In the genomic region with DNA sequence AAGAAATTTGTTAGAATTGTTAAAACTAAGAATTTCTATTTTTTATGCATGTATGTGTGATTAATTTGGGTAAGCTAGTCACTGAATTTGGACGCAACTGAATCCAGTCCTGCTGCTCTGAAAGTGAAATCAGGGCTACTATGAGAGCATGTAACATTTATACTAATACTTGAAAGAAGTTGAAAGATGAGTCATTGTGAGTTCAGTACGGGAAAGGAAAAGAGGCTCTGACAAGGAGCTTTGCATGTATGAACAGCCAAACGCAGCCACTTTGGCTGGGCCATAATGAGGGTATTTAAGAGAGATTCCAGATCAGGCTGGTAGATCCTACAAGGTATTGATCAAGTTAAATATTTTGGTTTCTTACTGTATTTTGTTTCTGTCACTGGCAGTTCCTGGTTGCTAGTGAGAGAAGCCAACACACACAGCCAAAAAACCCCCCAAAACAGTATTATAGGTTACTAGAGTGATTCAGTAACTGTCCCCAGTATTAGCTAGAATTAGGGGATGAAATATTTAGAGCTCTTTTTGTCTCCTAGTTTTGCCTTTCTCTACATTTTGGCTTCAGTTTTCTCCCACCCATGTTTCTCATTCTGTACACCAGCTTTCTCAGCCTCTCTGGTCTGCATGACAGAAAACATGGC, we compare ENCODE assay signal across 9 cellular contexts. TPM values are rescaled to one million over a fixed set of nuclear protein-coding genes. Genes with fewer than 3 reads are reported as not detected.
DNase-seq lines count a peak whose midpoint lies in the region; ATAC-seq and TF ChIP-seq lines count a peak whose summit lies in the region.
"Had no signal": no experiment of that assay in that cellular context is flagged by ENCODE, and none has a peak within 500 bp of the region (broad histone marks: within the 10 kb centered on the region; RNA-seq: fewer than 3 reads in every experiment).

No MANE protein-coding gene starts in this region.

- no peak for TF ChIP-seq POLR2A in spleen (IDR thresholded peaks at IDR 0.05)

- DNase-seq in GM13977 (ENCODE audit: low spot score) (peak; percentile 60), HT1080 (ENCODE audit: low read depth) (peak; percentile 62), fibroblast of the aortic adventitia (ENCODE audit: low read depth) (peak; percentile 75), ureter (ENCODE audit: low spot score) (no peak), NCI-H748 treated with DMSO at 0.1 percent for 48 hours (lab: John Stamatoyannopoulos, UW) (no peak), spleen (no peak)
- DNase-seq in activated CD8-positive, alpha-beta memory T cell treated with anti-CD3 and anti-CD28 coated beads, Interleukin-2, amount 50 U/mL, for 4 hours = no peak

- intact Hi-C loops in spleen (cut with DNase I; ENCODE audit: low total_unique reads) = no loop called here

- no peaks in the 10 kb centered on the region for H3K27me3 ChIP-seq in spleen (replicated peaks in 1 of 7)

- H3K4me1 ChIP-seq in spleen = peaks cover 12 to 47% (median 24%) of the 10 kb centered on the region in 6 donors

- peaks cover 0 to 65% (median 47%) of the 10 kb centered on the region in 6 donors for H3K36me3 ChIP-seq in spleen

- H3K9me3 ChIP-seq in spleen = no peaks in the 10 kb centered on the region

- TF ChIP-seq CTCF in GM13977 (IDR thresholded peaks at IDR 0.05; ENCODE audit: extremely low read depth, insufficient read depth, missing control alignments) = no peak
- no peak for TF ChIP-seq CTCF in fibroblast of the aortic adventitia (IDR thresholded peaks at IDR 0.05; ENCODE audit: insufficient read depth, low read length)
- no peak for TF ChIP-seq CTCF in spleen (IDR thresholded peaks at IDR 0.05 in 8 of 11, conservative IDR thresholded peaks at IDR 0.05 in 3 of 11)

- 65 to 80% (median 77%) methylated on average over 3 of the region's 3 CpGs for WGBS in spleen, 5 donors

- H3K4me3 ChIP-seq in fibroblast of the aortic adventitia (ENCODE audit: low read depth, low read length) (no peak overlapping the region), spleen (no peak overlapping the region)

- peak; percentile 98 for ATAC-seq in GM21528 (IDR thresholded peaks at IDR 0.05; ENCODE audit: low FRiP score, unreplicated experiment)

- in situ Hi-C loops in GM13977 (cut with MboI; ENCODE audit: low pct_unique_long_range_greater_than_20kb, low sequenced_read_pairs, unreplicated experiment) = no loop called here

- H3K27ac ChIP-seq in spleen = no peak overlapping the region
- H3K27ac ChIP-seq: KMS-11 had no signal

RNA-seq across cellular contexts. Expression of a gene that starts 14.1 kb away (rescaled TPM):
- 83.9 and 87.4 TPM in 2 replicates for total RNA-seq in HT1080 (2014; rRNA removed; shearing (Covaris generic))
- 62.1 and 71.8 TPM in 2 replicates for polyA plus RNA-seq in HT1080 (2015; cell fraction: cytosol; rRNA removed)
- 48.8 and 48.9 TPM in 2 replicates for polyA plus RNA-seq in HT1080 (2015; cell fraction: nucleus; rRNA removed)
- total RNA-seq in fibroblast of the aortic adventitia (ENCODE audit: low replicate concordance) (30.7 and 52.3 TPM in 2 replicates), ureter (29.7 TPM), spleen (10 to 100 TPM; 25.2 to 53.5 (median 30.5) TPM)
- 10 to 100 TPM; 12.3 to 17.2 (median 17.1) TPM for polyA plus RNA-seq in spleen

RNA-seq across cellular contexts. Expression of a gene that starts 14.5 kb away (rescaled TPM):
- 4.2 and 4.5 TPM in 2 replicates for total RNA-seq in HT1080 (2014; rRNA removed; shearing (Covaris generic))
- 1.9 TPM in 2 replicates for polyA plus RNA-seq in HT1080 (2015; cell fraction: cytosol; rRNA removed)
- polyA plus RNA-seq in HT1080 (2015; cell fraction: nucleus; rRNA removed) = 2.6 and 3.8 TPM in 2 replicates
- total RNA-seq in fibroblast of the aortic adventitia (ENCODE audit: low replicate concordance) = 1.8 and 4.3 TPM in 2 replicates
- total RNA-seq in ureter = 13.2 TPM
- total RNA-seq in spleen = 10 to 100 TPM in 2 of 7 donors, 1 to 10 TPM in 5; 6.8 to 15.9 (median 9.0) TPM
- 1 to 10 TPM; 3.5 to 4.5 (median 3.7) TPM for polyA plus RNA-seq in spleen

Comparison
In these comparisons a context has a peak if more than half of its experiments do, and no peak if none do; other contexts are left out.
1. DNase-seq: peak in GM13977 (single experiment), HT1080 (single experiment) and fibroblast of the aortic adventitia (single experiment); none in activated CD8-positive, alpha-beta memory T cell treated with anti-CD3 and anti-CD28 coated beads, Interleukin-2, amount 50 U/mL, for 4 hours (single experiment), ureter (single experiment), NCI-H748 treated with DMSO at 0.1 percent for 48 hours (single experiment) and spleen (single experiment).